17 cellular contexts compared by ENCODE assay signal in the genomic region with DNA sequence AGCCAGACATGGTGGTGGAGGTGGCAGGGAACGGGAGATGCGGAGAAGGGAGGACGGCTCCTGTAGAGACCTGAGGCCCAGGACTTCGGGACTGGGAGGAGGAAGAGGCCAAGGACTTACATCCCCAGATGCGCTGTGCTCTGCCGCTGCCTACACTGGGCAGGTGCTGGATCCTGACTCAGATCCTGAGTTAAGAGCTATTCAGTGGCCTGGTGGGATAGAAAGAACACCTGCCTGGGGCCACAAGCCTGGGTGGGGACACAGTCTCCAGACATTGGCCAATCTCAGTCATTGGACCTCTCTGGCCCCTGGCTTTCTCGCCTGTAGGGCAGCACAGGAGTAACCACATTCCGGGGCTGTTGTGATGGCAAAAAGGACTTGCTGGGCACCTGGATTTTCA. TPM values are rescaled to one million over a fixed set of nuclear protein-coding genes. Genes with fewer than 3 reads are reported as not detected.
"Had no signal": no experiment of that assay in that cellular context is flagged by ENCODE, and none has a peak within 500 bp of the region (broad histone marks: within the 10 kb centered on the region; RNA-seq: fewer than 3 reads in every experiment).

No MANE protein-coding gene starts in this region.

- H3K9me3 Mint-ChIP-seq: dendritic cell treated with granulocyte-macrophage colony-stimulating factor and Interleukin-4, amounts not matched to agents 40 ng/mL and 50 ng/mL, for 4 days; memory B cell; natural killer cell treated with Interleukin-12 subunit alpha and Interleukin-12 subunit beta and Interleukin-15 and Interleukin-18, amount 100 ng/mL, for 72 hours; stimulated activated naive B cell treated with anti-CD40 and anti-IgM and Interleukin-4, amounts not matched to agents 10 μg/mL and 1 μg/mL and 100 μg/mL, for 72 hours; stimulated activated naive CD8-positive, alpha-beta T cell treated with anti-CD3 and anti-CD28 coated beads, Interleukin-15, amount 100 ng/mL, for 72 hours had no signal

- H3K36me3 Mint-ChIP-seq: memory B cell; natural killer cell treated with Interleukin-12 subunit alpha and Interleukin-12 subunit beta and Interleukin-15 and Interleukin-18, amount 100 ng/mL, for 72 hours had no signal

- H3K9ac ChIP-seq: parathyroid adenoma had no signal

- DNase-seq: gastrocnemius medialis; left ventricle myocardium inferior; lower lobe of right lung; midbrain; right lobe of liver; stimulated activated CD4-positive, alpha-beta T cell treated with anti-CD3 and anti-CD28 coated beads, Interleukin-2, amount 100 ng/mL, for 24 hours; stimulated activated CD4-positive, alpha-beta T cell treated with anti-CD3 and anti-CD28 coated beads, Interleukin-4, amount 100 ng/mL, for 4 hours; stimulated activated naive B cell treated with anti-CD40 and anti-IgM and Interleukin-4, amounts not matched to agents 10 μg/mL and 1 μg/mL and 100 μg/mL, for 72 hours; stimulated activated naive CD8-positive, alpha-beta T cell treated with anti-CD3 and anti-CD28 coated beads, Interleukin-15, amount 100 ng/mL, for 72 hours; transverse colon had no signal

- H3K36me3 ChIP-seq: gastrocnemius medialis, left ventricle myocardium inferior, lower lobe of right lung, prostate gland, right lobe of liver, thoracic aorta, transverse colon had no signal

- H2AFZ ChIP-seq: parathyroid adenoma had no signal

- ATAC-seq: gastrocnemius medialis; lower lobe of right lung; natural killer cell treated with Interleukin-12 subunit alpha and Interleukin-12 subunit beta and Interleukin-15 and Interleukin-18, amount 100 ng/mL, for 72 hours; right lobe of liver; stimulated activated naive B cell treated with anti-CD40 and anti-IgM and Interleukin-4, amounts not matched to agents 10 μg/mL and 1 μg/mL and 100 μg/mL, for 72 hours; stimulated activated naive CD8-positive, alpha-beta T cell treated with anti-CD3 and anti-CD28 coated beads, Interleukin-15, amount 100 ng/mL, for 72 hours had no signal

- H3K4me3 Mint-ChIP-seq: dendritic cell treated with granulocyte-macrophage colony-stimulating factor and Interleukin-4, amounts not matched to agents 40 ng/mL and 50 ng/mL, for 4 days; memory B cell; natural killer cell treated with Interleukin-12 subunit alpha and Interleukin-12 subunit beta and Interleukin-15 and Interleukin-18, amount 100 ng/mL, for 72 hours; stimulated activated naive B cell treated with anti-CD40 and anti-IgM and Interleukin-4, amounts not matched to agents 10 μg/mL and 1 μg/mL and 100 μg/mL, for 72 hours; stimulated activated naive CD8-positive, alpha-beta T cell treated with anti-CD3 and anti-CD28 coated beads, Interleukin-15, amount 100 ng/mL, for 72 hours had no signal

- H3K9me3 ChIP-seq: gastrocnemius medialis, left ventricle myocardium inferior, lower lobe of right lung, prostate gland, right lobe of liver, thoracic aorta, transverse colon had no signal

- H3K27ac Mint-ChIP-seq: dendritic cell treated with granulocyte-macrophage colony-stimulating factor and Interleukin-4, amounts not matched to agents 40 ng/mL and 50 ng/mL, for 4 days; memory B cell; natural killer cell treated with Interleukin-12 subunit alpha and Interleukin-12 subunit beta and Interleukin-15 and Interleukin-18, amount 100 ng/mL, for 72 hours; stimulated activated naive B cell treated with anti-CD40 and anti-IgM and Interleukin-4, amounts not matched to agents 10 μg/mL and 1 μg/mL and 100 μg/mL, for 72 hours; stimulated activated naive CD8-positive, alpha-beta T cell treated with anti-CD3 and anti-CD28 coated beads, Interleukin-15, amount 100 ng/mL, for 72 hours had no signal

- H3K4me3 ChIP-seq: gastrocnemius medialis, left ventricle myocardium inferior, lower lobe of right lung, prostate gland, right lobe of liver, thoracic aorta, transverse colon had no signal

- H3K27ac ChIP-seq: gastrocnemius medialis, left ventricle myocardium inferior, lower lobe of right lung, parathyroid adenoma, prostate gland, right lobe of liver, thoracic aorta, transverse colon had no signal

- H3K4me1 ChIP-seq: parathyroid adenoma had no signal

RNA-seq across cellular contexts. Expression of a gene that starts 10.9 kb away (rescaled TPM):
- polyA plus RNA-seq: keratinocyte had no signal
